Comparison of ENCODE assay signal across 10 cellular contexts in the genomic region with DNA sequence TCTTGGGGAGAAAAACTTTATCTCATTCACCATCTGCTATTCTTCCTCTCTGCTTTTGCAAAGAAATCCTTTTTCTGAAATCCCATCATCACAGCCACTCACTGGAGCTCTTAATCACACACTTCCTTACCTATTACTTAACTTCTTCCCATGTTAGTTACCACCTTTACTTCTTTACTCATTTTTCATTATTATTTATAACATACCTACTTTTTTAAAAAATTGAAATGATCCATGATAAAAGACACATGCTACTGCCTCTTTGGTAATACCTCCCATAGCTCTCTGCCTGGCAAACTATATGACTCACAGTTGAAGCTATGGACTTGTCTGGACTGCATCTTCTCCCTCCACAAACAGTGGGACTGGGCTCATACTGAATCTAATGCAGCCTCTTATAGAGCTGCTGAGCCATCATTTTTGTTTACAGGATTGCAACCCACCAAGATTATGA.
DNase-seq lines count a peak whose midpoint lies in the region; ATAC-seq and TF ChIP-seq lines count a peak whose summit lies in the region.
"Had no signal": no experiment of that assay in that cellular context is flagged by ENCODE, and none has a peak within 500 bp of the region (broad histone marks: within the 10 kb centered on the region; RNA-seq: fewer than 3 reads in every experiment).

No MANE protein-coding gene starts in this region.

- no peak overlapping the region for H3K27ac Mint-ChIP-seq in type B pancreatic cell

- no peak for TF ChIP-seq CTCF in type B pancreatic cell (conservative IDR thresholded peaks at IDR 0.05)

- no peaks in the 10 kb centered on the region for H3K36me3 Mint-ChIP-seq in type B pancreatic cell

- H3K9me3 Mint-ChIP-seq in type B pancreatic cell: no peaks in the 10 kb centered on the region

- no peak overlapping the region for H3K4me3 Mint-ChIP-seq in type B pancreatic cell
- H3K4me3 Mint-ChIP-seq: activated T-cell treated with anti-CD3 and anti-CD28 coated beads, Interleukin-2, amount 50 U/mL, for 4 hours had no signal

- ATAC-seq in HG02610 (IDR thresholded peaks at IDR 0.05; ENCODE audit: unreplicated experiment) (peak; percentile 62), GM19324 (IDR thresholded peaks at IDR 0.05; ENCODE audit: low FRiP score, unreplicated experiment) (no peak)
- ATAC-seq: activated T-cell treated with anti-CD3 and anti-CD28 coated beads, Interleukin-2, amount 50 U/mL, for 4 hours had no signal

- peaks cover 17% of the 10 kb centered on the region for H3K4me1 Mint-ChIP-seq in type B pancreatic cell (ENCODE audit: unreplicated experiment)

- DNase-seq in EL (peak; percentile 75), amniotic epithelial cell (ENCODE audit: low read depth) (peak; percentile 86), lung microvascular endothelial cell (ENCODE audit: low read depth in 2 of 2) (peak; percentile 15 to 49), ureter (ENCODE audit: low spot score) (no peak), type B pancreatic cell (ENCODE audit: extremely low spot score, unreplicated experiment) (no peak), NCI-H1105 (lab: John Stamatoyannopoulos, UW) (no peak)
- DNase-seq: activated T-cell treated with anti-CD3 and anti-CD28 coated beads, Interleukin-2, amount 50 U/mL, for 4 hours; SHP77 had no signal

- H3K27me3 Mint-ChIP-seq in type B pancreatic cell: no peaks in the 10 kb centered on the region

Comparison
In these comparisons a context has a peak if more than half of its experiments do, and no peak if none do; other contexts are left out.
1. DNase-seq: peak in EL (single experiment), amniotic epithelial cell (single experiment) and lung microvascular endothelial cell (2 of 2); none in ureter (single experiment), type B pancreatic cell (single experiment) and NCI-H1105 (single experiment).